In genomic region chr21:20661221-20661620, GRCh38 we compare ENCODE assay signal across 15 cellular contexts.
DNase-seq lines count a peak whose midpoint lies in the region; ATAC-seq and TF ChIP-seq lines count a peak whose summit lies in the region.
"Had no signal": no experiment of that assay in that cellular context is flagged by ENCODE, and none has a peak within 500 bp of the region (broad histone marks: within the 10 kb centered on the region; RNA-seq: fewer than 3 reads in every experiment).

No MANE protein-coding gene starts in this region.

- DNase-seq in HAP-1 (ENCODE audit: low spot score in 2 of 2): peak; percentile 38 to 56
- no peak for DNase-seq in WTC11 (ENCODE audit: low spot score)
- DNase-seq in stimulated activated CD4-positive, alpha-beta T cell treated with anti-CD3 and anti-CD28 coated beads, Interleukin-12 subunit alpha, Interleukin-12 subunit beta, amount 100 ng/mL, for 4 hours: no peak
- DNase-seq in ascending aorta (ENCODE audit: low spot score in 2 of 2): no peak
- no peak for DNase-seq in central memory CD4-positive, alpha-beta T cell
- DNase-seq in stimulated activated naive CD4-positive, alpha-beta T cell (lab: John Stamatoyannopoulos, UW): no peak
- DNase-seq: AML-193, EL, KBM-7, MV-4-11, NCI-H1694, NCI-H446, NCI-H82 had no signal

- H3K27me3 Mint-ChIP-seq in WTC11 (ENCODE audit: low read depth): no peaks in the 10 kb centered on the region

- intact Hi-C loops in ascending aorta (cut with DNase I): no loop called here

- H3K27ac ChIP-seq in iPS-20b (ENCODE audit: low read length) (peak overlapping the region; percentile 82), ascending aorta (no peak overlapping the region)

- H3K36me3 Mint-ChIP-seq in WTC11: peaks cover 21% of the 10 kb centered on the region

- POLR2A ChIA-PET in WTC11 (lab: Charles Lee): interaction anchor here (0.7 kb wide), 1 partner anchor 232 kb away, joined by 3 read pairs; no protein-coding TSS in a partner anchor

- peak; percentile 61 for ATAC-seq in WTC11

- H3K27me3 ChIP-seq in HAP-1 (ENCODE audit: low read depth) (no peaks in the 10 kb centered on the region), iPS-20b (ENCODE audit: insufficient read depth, low read length) (no peaks in the 10 kb centered on the region), ascending aorta (no peaks in the 10 kb centered on the region)

- H3K4me3 Mint-ChIP-seq in WTC11: peak overlapping the region; percentile 31

- in situ Hi-C loops in HAP-1 (cut with MboI; ENCODE audit: low sequenced_read_pairs): no loop called here

- peaks cover 21% of the 10 kb centered on the region; the same call in 1 of the 2 replicates for H3K4me1 ChIP-seq in ES-I3 (ENCODE audit: insufficient read depth, low read length)
- peaks cover 13% of the 10 kb centered on the region for H3K4me1 ChIP-seq in HAP-1
- H3K4me1 ChIP-seq in iPS-20b (ENCODE audit: insufficient read depth, low read length): peaks cover 40% of the 10 kb centered on the region
- no peaks in the 10 kb centered on the region for H3K4me1 ChIP-seq in ascending aorta

- H3K36me3 ChIP-seq in ES-I3 (ENCODE audit: insufficient read depth, low read length): no peaks in the 10 kb centered on the region; the same call in 1 of the 2 replicates
- no peaks in the 10 kb centered on the region for H3K36me3 ChIP-seq in HAP-1 (replicated peaks)
- H3K36me3 ChIP-seq in iPS-20b (ENCODE audit: insufficient read depth, low read depth, low read length): peaks cover 4% of the 10 kb centered on the region; the same call in 1 of the 2 replicates
- no peaks in the 10 kb centered on the region for H3K36me3 ChIP-seq in ascending aorta

- CTCF ChIA-PET in WTC11 (lab: Charles Lee): interaction anchor here (0.6 to 1.9 kb wide), 3 partner anchors 217 to 310 kb away, joined by 3 to 6 read pairs (median 3); no protein-coding TSS in a partner anchor

- no peak for TF ChIP-seq CTCF in WTC11 (IDR thresholded peaks at IDR 0.05)
- TF ChIP-seq CTCF in ascending aorta (IDR thresholded peaks at IDR 0.05): no peak

- peak overlapping the region; percentile 84 for H3K27ac Mint-ChIP-seq in WTC11

- peaks cover 20% of the 10 kb centered on the region for H3K9me3 Mint-ChIP-seq in WTC11

- H3K9ac ChIP-seq in ES-I3 (ENCODE audit: low read depth, low read length) (peak overlapping the region; percentile 16), iPS-20b (ENCODE audit: low read depth, low read length) (peak overlapping the region; percentile 73)

- H3K4me1 Mint-ChIP-seq in WTC11: peaks cover 53% of the 10 kb centered on the region

- peak overlapping the region; percentile 8 for H3K4me3 ChIP-seq in HAP-1
- H3K4me3 ChIP-seq in iPS-20b (ENCODE audit: low read length): peak overlapping the region; percentile 51; the same call in 1 of the 2 replicates
- no peak overlapping the region for H3K4me3 ChIP-seq in ascending aorta

- H3K9me3 ChIP-seq in ES-I3 (ENCODE audit: control insufficient read depth, insufficient read depth, low read length): peaks cover 4% of the 10 kb centered on the region; the same call in 1 of the 2 replicates
- H3K9me3 ChIP-seq in HAP-1: peaks cover 3% of the 10 kb centered on the region; the same call in 1 of the 2 replicates
- peaks cover 11% of the 10 kb centered on the region for H3K9me3 ChIP-seq in iPS-20b (ENCODE audit: insufficient read depth, low read depth, low read length)
- no peaks in the 10 kb centered on the region for H3K9me3 ChIP-seq in ascending aorta

TF ChIP-seq in WTC11, 78 proteins besides CTCF, POLR2A, EP300 and RAD21:
- TF ChIP-seq, protein P1, sequence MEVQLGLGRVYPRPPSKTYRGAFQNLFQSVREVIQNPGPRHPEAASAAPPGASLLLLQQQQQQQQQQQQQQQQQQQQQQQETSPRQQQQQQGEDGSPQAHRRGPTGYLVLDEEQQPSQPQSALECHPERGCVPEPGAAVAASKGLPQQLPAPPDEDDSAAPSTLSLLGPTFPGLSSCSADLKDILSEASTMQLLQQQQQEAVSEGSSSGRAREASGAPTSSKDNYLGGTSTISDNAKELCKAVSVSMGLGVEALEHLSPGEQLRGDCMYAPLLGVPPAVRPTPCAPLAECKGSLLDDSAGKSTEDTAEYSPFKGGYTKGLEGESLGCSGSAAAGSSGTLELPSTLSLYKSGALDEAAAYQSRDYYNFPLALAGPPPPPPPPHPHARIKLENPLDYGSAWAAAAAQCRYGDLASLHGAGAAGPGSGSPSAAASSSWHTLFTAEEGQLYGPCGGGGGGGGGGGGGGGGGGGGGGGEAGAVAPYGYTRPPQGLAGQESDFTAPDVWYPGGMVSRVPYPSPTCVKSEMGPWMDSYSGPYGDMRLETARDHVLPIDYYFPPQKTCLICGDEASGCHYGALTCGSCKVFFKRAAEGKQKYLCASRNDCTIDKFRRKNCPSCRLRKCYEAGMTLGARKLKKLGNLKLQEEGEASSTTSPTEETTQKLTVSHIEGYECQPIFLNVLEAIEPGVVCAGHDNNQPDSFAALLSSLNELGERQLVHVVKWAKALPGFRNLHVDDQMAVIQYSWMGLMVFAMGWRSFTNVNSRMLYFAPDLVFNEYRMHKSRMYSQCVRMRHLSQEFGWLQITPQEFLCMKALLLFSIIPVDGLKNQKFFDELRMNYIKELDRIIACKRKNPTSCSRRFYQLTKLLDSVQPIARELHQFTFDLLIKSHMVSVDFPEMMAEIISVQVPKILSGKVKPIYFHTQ (CRISPR knock-in tag; IDR thresholded peaks at IDR 0.05): no peak
- no peak for TF ChIP-seq ZNF512 (CRISPR knock-in tag; IDR thresholded peaks at IDR 0.05; ENCODE audit: borderline replicate concordance)
- no peak for TF ChIP-seq GRHL2 (CRISPR knock-in tag; IDR thresholded peaks at IDR 0.05; ENCODE audit: insufficient replicate concordance, severe bottlenecking)
- TF ChIP-seq ZNF416 (CRISPR knock-in tag; IDR thresholded peaks at IDR 0.05): no peak
- no peak for TF ChIP-seq ATF1 (CRISPR knock-in tag; IDR thresholded peaks at IDR 0.05)
- no peak for TF ChIP-seq PRRX2 (CRISPR knock-in tag; IDR thresholded peaks at IDR 0.05)
- no peak for TF ChIP-seq USF2 (CRISPR knock-in tag; IDR thresholded peaks at IDR 0.05)
- no peak for TF ChIP-seq FOXP1 (CRISPR knock-in tag; IDR thresholded peaks at IDR 0.05; ENCODE audit: borderline replicate concordance)
- TF ChIP-seq, protein P2, sequence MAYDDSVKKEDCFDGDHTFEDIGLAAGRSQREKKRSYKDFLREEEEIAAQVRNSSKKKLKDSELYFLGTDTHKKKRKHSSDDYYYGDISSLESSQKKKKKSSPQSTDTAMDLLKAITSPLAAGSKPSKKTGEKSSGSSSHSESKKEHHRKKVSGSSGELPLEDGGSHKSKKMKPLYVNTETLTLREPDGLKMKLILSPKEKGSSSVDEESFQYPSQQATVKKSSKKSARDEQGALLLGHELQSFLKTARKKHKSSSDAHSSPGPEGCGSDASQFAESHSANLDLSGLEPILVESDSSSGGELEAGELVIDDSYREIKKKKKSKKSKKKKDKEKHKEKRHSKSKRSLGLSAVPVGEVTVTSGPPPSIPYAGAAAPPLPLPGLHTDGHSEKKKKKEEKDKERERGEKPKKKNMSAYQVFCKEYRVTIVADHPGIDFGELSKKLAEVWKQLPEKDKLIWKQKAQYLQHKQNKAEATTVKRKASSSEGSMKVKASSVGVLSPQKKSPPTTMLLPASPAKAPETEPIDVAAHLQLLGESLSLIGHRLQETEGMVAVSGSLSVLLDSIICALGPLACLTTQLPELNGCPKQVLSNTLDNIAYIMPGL (CRISPR knock-in tag; IDR thresholded peaks at IDR 0.05): no peak
- no peak for TF ChIP-seq MLX (CRISPR knock-in tag; IDR thresholded peaks at IDR 0.05)

Comparison
In these comparisons a context has a peak if more than half of its experiments do, and no peak if none do; other contexts are left out.
1. DNase-seq: peak in HAP-1 (2 of 2); none in WTC11 (single experiment), stimulated activated CD4-positive, alpha-beta T cell treated with anti-CD3 and anti-CD28 coated beads, Interleukin-12 subunit alpha, Interleukin-12 subunit beta, amount 100 ng/mL, for 4 hours (single experiment), ascending aorta (0 of 2), central memory CD4-positive, alpha-beta T cell (single experiment) and stimulated activated naive CD4-positive, alpha-beta T cell (0 of 6).
2. H3K4me3 ChIP-seq: peak in HAP-1 (single experiment) and iPS-20b (single experiment); none in ascending aorta (0 of 2).